In the genomic region with DNA sequence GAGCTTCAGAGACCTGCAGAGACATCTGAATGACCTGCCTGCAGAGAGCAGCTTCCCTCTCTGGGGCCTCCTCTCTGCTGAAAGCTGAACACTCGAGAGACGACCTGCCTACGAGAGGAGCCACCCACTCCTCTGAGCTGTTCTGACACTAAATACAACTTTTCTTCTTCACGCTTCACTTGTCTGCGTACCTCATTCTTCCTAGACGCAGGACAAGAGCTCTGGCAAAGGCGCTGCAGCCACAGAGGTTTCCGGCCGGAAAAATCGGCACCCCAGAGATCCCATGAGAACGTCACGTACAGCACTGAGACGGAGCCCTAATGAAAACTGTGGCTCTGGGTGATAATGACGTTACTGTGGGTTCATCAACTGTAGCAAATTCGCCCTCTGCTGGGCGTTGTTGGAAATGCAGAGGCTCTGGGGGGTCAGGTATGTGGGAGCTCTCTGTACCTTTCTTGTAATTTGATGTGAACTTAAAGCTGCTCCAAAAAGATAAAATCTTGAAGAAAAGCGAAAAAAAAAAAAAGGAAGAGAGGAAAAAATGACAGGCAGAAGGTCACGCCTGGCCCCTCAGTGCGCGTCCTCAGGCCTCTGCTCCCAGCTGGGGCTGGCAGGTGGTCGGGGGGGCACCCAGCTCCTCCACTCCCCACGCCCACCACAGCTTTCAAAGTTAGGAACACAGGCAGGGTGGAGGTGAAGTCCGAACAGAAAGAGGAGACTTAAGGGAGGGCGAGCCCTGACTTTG, we compare ENCODE assay signal across 8 cellular contexts.
DNase-seq lines count a peak whose midpoint lies in the region; ATAC-seq and TF ChIP-seq lines count a peak whose summit lies in the region.

No MANE protein-coding gene starts in this region.

- no peak overlapping the region for H3K27ac Mint-ChIP-seq in GM23338
- H3K27ac Mint-ChIP-seq in activated naive CD4-positive, alpha-beta T cell treated with anti-CD3 and anti-CD28 coated beads, Interleukin-2, amount 10 ng/mL, durations not matched to agents 7 days and 5 days, result peak overlapping the region; percentile 83

- H3K4me3 ChIP-seq in GM23338 (no peak overlapping the region), trophoblast cell (ENCODE audit: low read depth, low read length) (no peak overlapping the region), tibial nerve (peak overlapping the region in 2 of 4 donors; percentile 17 to 43)

- no peaks in the 10 kb centered on the region for H3K79me2 ChIP-seq in GM23338 (replicated peaks; ENCODE audit: insufficient read depth)
- H3K79me2 ChIP-seq in trophoblast cell (ENCODE audit: control insufficient read depth, insufficient read depth, low read length, poor library complexity), result no peaks in the 10 kb centered on the region

- H3K4me1 Mint-ChIP-seq in GM23338, result no peaks in the 10 kb centered on the region
- H3K4me1 Mint-ChIP-seq in activated naive CD4-positive, alpha-beta T cell treated with anti-CD3 and anti-CD28 coated beads, Interleukin-2, amount 10 ng/mL, durations not matched to agents 7 days and 5 days, result peaks cover 20% of the 10 kb centered on the region

- WGBS in trophoblast cell (ENCODE audit: extremely low coverage, insufficient coverage, insufficient read length), result no CpG with 5 or more reads among the region's 24 CpGs
- WGBS in tibial nerve, 2 donors, result 26 to 31% methylated on average over 24 of the region's 24 CpGs

- H2BK12ac ChIP-seq in trophoblast cell (ENCODE audit: low read length), result no peak overlapping the region

- H3K9me3 ChIP-seq in trophoblast cell (ENCODE audit: insufficient read depth, low read depth, low read length) (peaks cover 19% of the 10 kb centered on the region), tibial nerve (peaks cover 0 to 15% (median 4%) of the 10 kb centered on the region in 4 donors)

- no peak overlapping the region for H3K23ac ChIP-seq in trophoblast cell (ENCODE audit: low read length)

- H4K12ac ChIP-seq in trophoblast cell (ENCODE audit: low read depth, low read length), result no peak overlapping the region

- no peak for TF ChIP-seq POLR2A in tibial nerve (IDR thresholded peaks at IDR 0.05)

- H2AFZ ChIP-seq in GM23338 (peak overlapping the region; percentile 30; the same call in 1 of the 2 replicates), trophoblast cell (ENCODE audit: insufficient read depth, low read length, poor library complexity) (no peak overlapping the region)

- no peaks in the 10 kb centered on the region for H4K20me1 ChIP-seq in GM23338 (replicated peaks; ENCODE audit: insufficient read depth)

- H3K36me3 Mint-ChIP-seq in GM23338 (ENCODE audit: low read depth), result peaks cover 32% of the 10 kb centered on the region
- H3K36me3 Mint-ChIP-seq in activated naive CD4-positive, alpha-beta T cell treated with anti-CD3 and anti-CD28 coated beads, Interleukin-2, amount 10 ng/mL, durations not matched to agents 7 days and 5 days, result peaks cover 8% of the 10 kb centered on the region

- H2AK5ac ChIP-seq in trophoblast cell (ENCODE audit: low read length), result no peak overlapping the region

- peaks cover 82% of the 10 kb centered on the region for H3K9me3 Mint-ChIP-seq in GM23338
- H3K9me3 Mint-ChIP-seq in activated naive CD4-positive, alpha-beta T cell treated with anti-CD3 and anti-CD28 coated beads, Interleukin-2, amount 10 ng/mL, durations not matched to agents 7 days and 5 days, result peaks cover 19% of the 10 kb centered on the region

- H3K79me1 ChIP-seq in trophoblast cell (ENCODE audit: low read length), result no peaks in the 10 kb centered on the region

- H3K4me1 ChIP-seq in GM23338 (ENCODE audit: insufficient read depth) (no peaks in the 10 kb centered on the region), trophoblast cell (ENCODE audit: control insufficient read depth in 1 of 2, insufficient read depth in 2 of 2, low read length in 2 of 2) (peaks cover 0 to 4% of the 10 kb centered on the region in 2 experiments), tibial nerve (peaks cover 0 to 12% (median 0%) of the 10 kb centered on the region in 4 donors)

- intact Hi-C loops in Right ventricle myocardium superior (cut with DNase I), result no loop called here

- no peak overlapping the region for H3K4ac ChIP-seq in trophoblast cell (ENCODE audit: low read depth, low read length)

- H3K18ac ChIP-seq in trophoblast cell (ENCODE audit: low read length), result no peak overlapping the region

- H3K27me3 ChIP-seq in GM23338 (ENCODE audit: insufficient read depth) (no peaks in the 10 kb centered on the region), trophoblast cell (ENCODE audit: insufficient read depth, low read length) (no peaks in the 10 kb centered on the region), tibial nerve (no peaks in the 10 kb centered on the region)

- no peak overlapping the region for H3K14ac ChIP-seq in trophoblast cell (ENCODE audit: low read length)

- H3K9ac ChIP-seq in trophoblast cell (ENCODE audit: low read length), result no peak overlapping the region

- CTCF ChIA-PET in activated naive CD4-positive, alpha-beta T cell treated with anti-CD3 and anti-CD28 coated beads, Interleukin-2, amount 10 ng/mL, durations not matched to agents 7 days and 5 days (lab: Charles Lee), result interaction anchor here (0.6 to 2.5 kb wide), 49 partner anchors 12 to 621 kb away, joined by 3 to 38 read pairs (median 3); partner anchors contain the start of gene NCAPG2

- peak overlapping the region; percentile 28; the same call in 1 of the 3 replicates for H3K4me3 Mint-ChIP-seq in GM23338
- H3K4me3 Mint-ChIP-seq in activated naive CD4-positive, alpha-beta T cell treated with anti-CD3 and anti-CD28 coated beads, Interleukin-2, amount 10 ng/mL, durations not matched to agents 7 days and 5 days, result peak overlapping the region; percentile 69

- H2BK120ac ChIP-seq in trophoblast cell (ENCODE audit: insufficient read depth, low read length, poor library complexity), result no peak overlapping the region

- H3K27me3 Mint-ChIP-seq in GM23338 (ENCODE audit: insufficient read depth, low read depth, poor library complexity), result peaks cover 16% of the 10 kb centered on the region
- H3K27me3 Mint-ChIP-seq in activated naive CD4-positive, alpha-beta T cell treated with anti-CD3 and anti-CD28 coated beads, Interleukin-2, amount 10 ng/mL, durations not matched to agents 7 days and 5 days, result peaks cover 4% of the 10 kb centered on the region

- in situ Hi-C loops in SK-MEL-5 (cut with HindIII; ENCODE audit: low pct_unique_long_range_greater_than_20kb, low sequenced_read_pairs), result no loop called here

- ATAC-seq in GM23338 (peak; percentile 79), Right ventricle myocardium superior (ENCODE audit: poor library complexity) (peak; percentile 87)

- TF ChIP-seq EP300 in tibial nerve (IDR thresholded peaks at IDR 0.05), result peak in 1 of 2 donors; percentile 17

- H4K91ac ChIP-seq in trophoblast cell (ENCODE audit: low read depth, low read length), result no peak overlapping the region

- no peaks in the 10 kb centered on the region for H3K36me3 ChIP-seq in GM23338 (ENCODE audit: insufficient read depth)
- H3K36me3 ChIP-seq in trophoblast cell (ENCODE audit: control insufficient read depth in 1 of 2, insufficient read depth in 2 of 2, low read length in 2 of 2), result no peaks in the 10 kb centered on the region
- H3K36me3 ChIP-seq in tibial nerve, result no peaks in the 10 kb centered on the region

- TF ChIP-seq CTCF in GM23338 (conservative IDR thresholded peaks at IDR 0.05; ENCODE audit: low read depth in 2 of 2), result peak; percentile 85 to 95
- peak; percentile 72 to 93 (median 80) for TF ChIP-seq CTCF in tibial nerve (IDR thresholded peaks at IDR 0.05)

- no peak overlapping the region for H2BK5ac ChIP-seq in trophoblast cell (ENCODE audit: low read depth, low read length, poor library complexity)

- H3K27ac ChIP-seq in GM23338 (ENCODE audit: low read depth) (no peak overlapping the region), trophoblast cell (ENCODE audit: low read depth, low read length) (no peak overlapping the region), tibial nerve (peak overlapping the region in 2 of 4 donors; percentile 35 to 46)

- H3K4me2 ChIP-seq in GM23338 (no peak overlapping the region), trophoblast cell (ENCODE audit: low read length) (peak overlapping the region; percentile 57)

- no peaks in the 10 kb centered on the region for H3F3A ChIP-seq in GM23338 (replicated peaks; ENCODE audit: low read depth)

- no peak overlapping the region for H4K8ac ChIP-seq in trophoblast cell (ENCODE audit: low read depth, low read length)

- H3K9me2 ChIP-seq in GM23338 (ENCODE audit: insufficient read depth), result no peaks in the 10 kb centered on the region

- DNase-seq in ELF-1 (ENCODE audit: low read depth, low spot score) (peak; percentile 77), GM23338 (ENCODE audit: low spot score) (peak; percentile 93), LHCN-M2 (ENCODE audit: low read depth) (peak; percentile 71), SK-MEL-5 (ENCODE audit: low read depth, low spot score) (peak; percentile 91), Right ventricle myocardium superior (peak; percentile 91), trophoblast cell (peak; percentile 39 to 73), tibial nerve (ENCODE audit: low spot score in 2 of 2) (peak; percentile 81 to 95)
- DNase-seq in activated naive CD4-positive, alpha-beta T cell treated with anti-CD3 and anti-CD28 coated beads, Interleukin-2, amount 10 ng/mL, durations not matched to agents 7 days and 5 days, result peak; percentile 93

TF ChIP-seq in GM23338, 12 proteins besides CTCF, POLR2A, EP300 and RAD21 (continues in another document):
- TF ChIP-seq CREB1 (CRISPR knock-in tag; IDR thresholded peaks at IDR 0.05; ENCODE audit: low read depth), result peak; percentile 75
- no peak for TF ChIP-seq JUNB (IDR thresholded peaks at IDR 0.05; ENCODE audit: unreplicated experiment)
- no peak for TF ChIP-seq STAT1 (IDR thresholded peaks at IDR 0.05; ENCODE audit: unreplicated experiment)
- TF ChIP-seq ZNF331 (CRISPR knock-in tag; IDR thresholded peaks at IDR 0.05; ENCODE audit: low read depth), result no peak
